In the genomic region with DNA sequence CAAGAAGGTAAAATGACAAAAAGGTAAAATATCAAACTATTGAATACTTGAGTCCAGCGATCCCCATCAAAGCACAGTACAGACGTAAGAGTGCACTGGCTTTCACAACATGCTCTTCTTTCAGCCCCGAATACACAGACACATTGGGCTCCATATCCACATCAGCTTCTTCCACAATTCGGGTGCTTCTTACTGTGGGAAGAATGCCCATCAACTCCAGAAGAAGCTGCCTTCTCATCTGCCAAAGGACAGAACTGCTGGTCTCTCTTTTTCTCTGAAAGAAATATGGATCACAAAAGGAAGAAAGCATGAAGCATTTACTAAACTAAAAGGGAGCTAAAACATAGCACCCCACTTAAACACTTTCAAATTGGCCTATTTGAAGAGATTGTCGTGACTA, we compare ENCODE assay signal across 28 cellular contexts.
"Had no signal": no experiment of that assay in that cellular context is flagged by ENCODE, and none has a peak within 500 bp of the region (broad histone marks: within the 10 kb centered on the region; RNA-seq: fewer than 3 reads in every experiment).

No MANE protein-coding gene starts in this region.

- H3K27me3 ChIP-seq: left lung, pancreas, suprapubic skin, tibial artery, upper lobe of right lung had no signal

- H3K4me3 Mint-ChIP-seq: immature natural killer cell; naive thymus-derived CD8-positive, alpha-beta T cell; nephron; neural crest cell; stimulated activated naive CD8-positive, alpha-beta T cell treated with anti-CD3 and anti-CD28 coated beads, Interleukin-15, Interleukin-2, amounts not matched to agents 100 ng/mL and 50 ng/mL, for 24 hours had no signal

- H3K27ac ChIP-seq: left lung, pancreas, prostate gland, skin epidermis, suprapubic skin, thoracic aorta, tibial artery, upper lobe of right lung had no signal

- H3K36me3 ChIP-seq: prostate gland had no signal

- H3K27me3 Mint-ChIP-seq: naive thymus-derived CD8-positive, alpha-beta T cell; stimulated activated naive CD8-positive, alpha-beta T cell treated with anti-CD3 and anti-CD28 coated beads, Interleukin-15, Interleukin-2, amounts not matched to agents 100 ng/mL and 50 ng/mL, for 24 hours had no signal

- H3K27ac Mint-ChIP-seq: nephron; stimulated activated naive CD8-positive, alpha-beta T cell treated with anti-CD3 and anti-CD28 coated beads, Interleukin-15, Interleukin-2, amounts not matched to agents 100 ng/mL and 50 ng/mL, for 24 hours had no signal

- ATAC-seq: left colon; left lung; naive thymus-derived CD8-positive, alpha-beta T cell; pancreas; right cardiac atrium; sciatic nerve; upper lobe of right lung had no signal

- H3K4me1 ChIP-seq: left lung, pancreas, prostate gland, suprapubic skin, tibial artery, upper lobe of right lung had no signal

- H3K4me1 Mint-ChIP-seq: neural crest cell had no signal

- H3K4me3 ChIP-seq: left lung, lung, pancreas, prostate gland, skin epidermis, suprapubic skin, thoracic aorta, tibial artery, upper lobe of right lung had no signal

- DNase-seq: hypothalamus; immature natural killer cell; kidney; left colon; left lung; naive thymus-derived CD8-positive, alpha-beta T cell; nucleus accumbens; pancreas; posterior cingulate gyrus; retina; right cardiac atrium; stimulated activated CD4-positive, alpha-beta T cell treated with anti-CD3 and anti-CD28 coated beads, Interleukin-12 subunit alpha, Interleukin-12 subunit beta, amount 100 ng/mL, for 4 hours; stimulated activated CD4-positive, alpha-beta T cell treated with anti-CD3 and anti-CD28 coated beads, Interleukin-15, amount 100 ng/mL, for 24 hours; stimulated activated CD4-positive, alpha-beta T cell treated with anti-CD3 and anti-CD28 coated beads, Interleukin-2, amount 100 ng/mL, for 24 hours; stimulated activated CD4-positive, alpha-beta T cell treated with anti-CD3 and anti-CD28 coated beads, Interleukin-4, amount 100 ng/mL, for 1 hour; stimulated activated naive CD4-positive, alpha-beta T cell; tibial artery; trophoblast cell; upper lobe of right lung had no signal

- H3K9me3 Mint-ChIP-seq: immature natural killer cell; naive thymus-derived CD8-positive, alpha-beta T cell; nephron; neural crest cell; stimulated activated naive CD8-positive, alpha-beta T cell treated with anti-CD3 and anti-CD28 coated beads, Interleukin-15, Interleukin-2, amounts not matched to agents 100 ng/mL and 50 ng/mL, for 24 hours had no signal

- H3K9me3 ChIP-seq: left lung, pancreas, prostate gland, suprapubic skin, thoracic aorta, tibial artery, upper lobe of right lung had no signal
